Comparison of ENCODE assay signal across 23 cellular contexts in the genomic region with DNA sequence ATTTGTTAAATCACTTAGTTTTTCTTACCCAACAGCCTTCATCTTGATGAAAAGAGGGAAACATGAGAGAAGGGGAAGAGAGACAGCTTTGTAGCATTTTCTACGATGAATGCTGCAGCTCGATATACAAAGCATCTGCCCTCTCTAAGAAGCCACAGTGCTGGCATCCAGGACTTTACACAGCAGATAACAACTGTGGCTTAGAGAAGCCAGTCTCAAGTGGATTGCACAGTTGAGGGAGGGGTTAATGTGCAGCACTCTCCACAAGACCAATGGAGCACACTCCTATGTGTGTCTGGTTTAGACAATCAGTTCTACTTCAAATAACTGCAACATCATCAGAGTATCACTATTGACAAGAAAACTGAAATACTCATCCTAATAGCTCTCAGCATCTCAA. TPM values are rescaled to one million over a fixed set of nuclear protein-coding genes. Genes with fewer than 3 reads are reported as not detected.
A peak's percentile ranks its signal among the peaks of the same experiment; 100 is the strongest.
DNase-seq lines count a peak whose midpoint lies in the region; ATAC-seq and TF ChIP-seq lines count a peak whose summit lies in the region.
"Had no signal": no experiment of that assay in that cellular context is flagged by ENCODE, and none has a peak within 500 bp of the region (broad histone marks: within the 10 kb centered on the region; RNA-seq: fewer than 3 reads in every experiment).

No MANE protein-coding gene starts in this region.

- no peak overlapping the region for H3K4me3 ChIP-seq in CD8-positive, alpha-beta T cell (ENCODE audit: low read depth, low read length)
- H3K4me3 ChIP-seq in NB4 (ENCODE audit: low read depth, low read length): no peak overlapping the region
- H3K4me3 ChIP-seq in esophagus muscularis mucosa: no peak overlapping the region
- H3K4me3 ChIP-seq: BLaER1 treated with 17β-estradiol and CSF1 and Interleukin-3, amounts not matched to agents 10 nM and 100 nM; neural progenitor cell; suprapubic skin; vagina had no signal

- H3K27ac ChIP-seq in CD8-positive, alpha-beta T cell (ENCODE audit: low read depth, low read length): no peak overlapping the region
- H3K27ac ChIP-seq in esophagus muscularis mucosa (replicated peaks in 1 of 4): no peak overlapping the region
- H3K27ac ChIP-seq: BLaER1 treated with 17β-estradiol and CSF1 and Interleukin-3, amounts not matched to agents 10 nM and 100 nM; neural progenitor cell; suprapubic skin; vagina had no signal

- no peak overlapping the region for H3K4me3 Mint-ChIP-seq in activated CD4-positive, alpha-beta T cell treated with anti-CD3 and anti-CD28 coated beads for 36 hours
- no peak overlapping the region for H3K4me3 Mint-ChIP-seq in activated CD4-positive, alpha-beta T cell treated with anti-CD3 and anti-CD28 coated beads, Interleukin-2, amount 10 ng/mL, durations not matched to agents 7 days and 5 days
- H3K4me3 Mint-ChIP-seq in CD8-positive, alpha-beta T cell: no peak overlapping the region
- H3K4me3 Mint-ChIP-seq: mesothelial cell of epicardium, neural progenitor cell had no signal

- H3K36me3 ChIP-seq in CD8-positive, alpha-beta T cell (ENCODE audit: insufficient read depth, low read length): peaks cover 18% of the 10 kb centered on the region
- H3K36me3 ChIP-seq in esophagus muscularis mucosa: peaks cover 19 to 65% (median 44%) of the 10 kb centered on the region in 4 donors

- TF ChIP-seq EP300 in esophagus muscularis mucosa (IDR thresholded peaks at IDR 0.05): no peak

- no peaks in the 10 kb centered on the region for H3K27me3 ChIP-seq in CD8-positive, alpha-beta T cell (ENCODE audit: insufficient read depth, low read length)
- H3K27me3 ChIP-seq in esophagus muscularis mucosa: no peaks in the 10 kb centered on the region
- H3K27me3 ChIP-seq: BLaER1 treated with 17β-estradiol and CSF1 and Interleukin-3, amounts not matched to agents 10 nM and 100 nM; neural progenitor cell; suprapubic skin; vagina had no signal

- no peaks in the 10 kb centered on the region for H3K27me3 Mint-ChIP-seq in activated CD4-positive, alpha-beta T cell treated with anti-CD3 and anti-CD28 coated beads for 36 hours
- no peaks in the 10 kb centered on the region for H3K27me3 Mint-ChIP-seq in activated CD4-positive, alpha-beta T cell treated with anti-CD3 and anti-CD28 coated beads, Interleukin-2, amount 10 ng/mL, durations not matched to agents 7 days and 5 days
- H3K27me3 Mint-ChIP-seq in CD8-positive, alpha-beta T cell (ENCODE audit: low read depth): no peaks in the 10 kb centered on the region

- CTCF ChIA-PET in activated CD4-positive, alpha-beta T cell treated with anti-CD3 and anti-CD28 coated beads for 36 hours (lab: Charles Lee): interaction anchor here (1.0 to 6.4 kb wide), 2 partner anchors 12 to 16 kb away, joined by 3 to 45 read pairs; no protein-coding TSS in a partner anchor
- CTCF ChIA-PET in activated CD4-positive, alpha-beta T cell treated with anti-CD3 and anti-CD28 coated beads, Interleukin-2, amount 10 ng/mL, durations not matched to agents 7 days and 5 days (lab: Charles Lee): interaction anchor here (1.2 to 1.9 kb wide), 2 partner anchors 14 to 17 kb away, joined by 3 to 5 read pairs; a partner anchor contains a TSS
- CTCF ChIA-PET in CD8-positive, alpha-beta T cell (lab: Charles Lee): interaction anchor here (1.3 to 3.2 kb wide), 2 partner anchors 14 to 16 kb away, joined by 4 to 17 read pairs; a partner anchor contains a TSS

- H3K9me3 Mint-ChIP-seq in activated CD4-positive, alpha-beta T cell treated with anti-CD3 and anti-CD28 coated beads for 36 hours (ENCODE audit: low read depth): no peaks in the 10 kb centered on the region
- no peaks in the 10 kb centered on the region for H3K9me3 Mint-ChIP-seq in activated CD4-positive, alpha-beta T cell treated with anti-CD3 and anti-CD28 coated beads, Interleukin-2, amount 10 ng/mL, durations not matched to agents 7 days and 5 days
- no peaks in the 10 kb centered on the region for H3K9me3 Mint-ChIP-seq in CD8-positive, alpha-beta T cell
- H3K9me3 Mint-ChIP-seq: mesothelial cell of epicardium, neural progenitor cell had no signal

- TF ChIP-seq POLR2A in NB4 (IDR thresholded peaks at IDR 0.05; ENCODE audit: extremely low read depth, insufficient read length): no peak
- TF ChIP-seq POLR2A in esophagus muscularis mucosa (IDR thresholded peaks at IDR 0.05; ENCODE audit: low read depth): no peak

- H3K9me3 ChIP-seq in CD8-positive, alpha-beta T cell (ENCODE audit: low read length): no peaks in the 10 kb centered on the region
- H3K9me3 ChIP-seq in esophagus muscularis mucosa: no peaks in the 10 kb centered on the region
- H3K9me3 ChIP-seq: BLaER1 treated with 17β-estradiol and CSF1 and Interleukin-3, amounts not matched to agents 10 nM and 100 nM; suprapubic skin; vagina had no signal

- no peak for TF ChIP-seq CTCF in CD8-positive, alpha-beta T cell (IDR thresholded peaks at IDR 0.05)
- TF ChIP-seq CTCF in NB4 (IDR thresholded peaks at IDR 0.05; ENCODE audit: low read depth, low read length) (no peak), esophagus muscularis mucosa (IDR thresholded peaks at IDR 0.05) (no peak)

- H3K4me1 ChIP-seq in CD8-positive, alpha-beta T cell (ENCODE audit: insufficient read depth, low read length): peaks cover 31% of the 10 kb centered on the region
- H3K4me1 ChIP-seq in esophagus muscularis mucosa: peaks cover 25 to 32% (median 29%) of the 10 kb centered on the region in 4 donors

- 87% methylated on average over 2 of the region's 2 CpGs for WGBS in esophagus muscularis mucosa

- ATAC-seq in activated CD4-positive, alpha-beta T cell treated with anti-CD3 and anti-CD28 coated beads for 36 hours: no peak
- ATAC-seq in CD8-positive, alpha-beta T cell: no peak
- no peak for ATAC-seq in HG02759 (IDR thresholded peaks at IDR 0.05; ENCODE audit: unreplicated experiment)
- ATAC-seq: esophagus mucosa had no signal

- peak overlapping the region; percentile 61 for H3K27ac Mint-ChIP-seq in activated CD4-positive, alpha-beta T cell treated with anti-CD3 and anti-CD28 coated beads for 36 hours
- H3K27ac Mint-ChIP-seq in activated CD4-positive, alpha-beta T cell treated with anti-CD3 and anti-CD28 coated beads, Interleukin-2, amount 10 ng/mL, durations not matched to agents 7 days and 5 days: no peak overlapping the region
- H3K27ac Mint-ChIP-seq in CD8-positive, alpha-beta T cell: peak overlapping the region; percentile 74
- H3K27ac Mint-ChIP-seq: mesothelial cell of epicardium, neural progenitor cell had no signal

- H3K4me1 Mint-ChIP-seq in activated CD4-positive, alpha-beta T cell treated with anti-CD3 and anti-CD28 coated beads for 36 hours: peaks cover 49% of the 10 kb centered on the region
- peaks cover 34% of the 10 kb centered on the region for H3K4me1 Mint-ChIP-seq in activated CD4-positive, alpha-beta T cell treated with anti-CD3 and anti-CD28 coated beads, Interleukin-2, amount 10 ng/mL, durations not matched to agents 7 days and 5 days
- H3K4me1 Mint-ChIP-seq in CD8-positive, alpha-beta T cell (ENCODE audit: low read depth): peaks cover 43% of the 10 kb centered on the region

- intact Hi-C loops in activated CD4-positive, alpha-beta T cell treated with anti-CD3 and anti-CD28 coated beads for 36 hours (cut with DNase I, micrococcal nuclease): no loop called here
- intact Hi-C loops in CD8-positive, alpha-beta T cell (cut with DNase I, micrococcal nuclease): loop anchor here in 1 of 2 experiments (10.0 kb wide), 2 partner anchors 247 to 493 kb away; no protein-coding TSS in a partner anchor
- intact Hi-C loops in esophagus muscularis mucosa (cut with DNase I): no loop called here

- peaks cover 49% of the 10 kb centered on the region for H3K36me3 Mint-ChIP-seq in activated CD4-positive, alpha-beta T cell treated with anti-CD3 and anti-CD28 coated beads for 36 hours (ENCODE audit: low read depth)
- peaks cover 35% of the 10 kb centered on the region for H3K36me3 Mint-ChIP-seq in activated CD4-positive, alpha-beta T cell treated with anti-CD3 and anti-CD28 coated beads, Interleukin-2, amount 10 ng/mL, durations not matched to agents 7 days and 5 days (ENCODE audit: low read depth)
- peaks cover 60% of the 10 kb centered on the region for H3K36me3 Mint-ChIP-seq in CD8-positive, alpha-beta T cell

- no peak for DNase-seq in activated CD4-positive, alpha-beta T cell treated with anti-CD3 and anti-CD28 coated beads for 36 hours
- DNase-seq in activated CD4-positive, alpha-beta T cell treated with anti-CD3 and anti-CD28 coated beads, Interleukin-2, amount 10 ng/mL, durations not matched to agents 7 days and 5 days: no peak
- no peak for DNase-seq in CD8-positive, alpha-beta T cell
- DNase-seq in NB4 (ENCODE audit: low read depth) (peak; percentile 22), amniotic epithelial cell (ENCODE audit: low read depth) (peak; percentile 29), NCI-H128 (lab: John Stamatoyannopoulos, UW; ENCODE audit: unreplicated experiment) (no peak), esophagus muscularis mucosa (ENCODE audit: extremely low spot score) (no peak)
- DNase-seq: activated CD4-positive, alpha-beta T cell treated with anti-CD3 and anti-CD28 coated beads, Interleukin-2, amount 50 U/mL, for 4 hours; anterior cingulate cortex; cerebellar nuclear complex; GF-D8; HCEC 1CT; left cardiac atrium; NCI-H1694; NCI-H2227 treated with DMSO at 0.1 percent for 48 hours; stimulated activated CD8-positive, alpha-beta memory T cell treated with anti-CD3 and anti-CD28 coated beads, Interleukin-4, amount 100 ng/mL, for 48 hours had no signal

- POLR2A ChIA-PET in activated CD4-positive, alpha-beta T cell treated with anti-CD3 and anti-CD28 coated beads for 36 hours (lab: Charles Lee): no interaction called here
- POLR2A ChIA-PET in activated CD4-positive, alpha-beta T cell treated with anti-CD3 and anti-CD28 coated beads, Interleukin-2, amount 10 ng/mL, durations not matched to agents 7 days and 5 days (lab: Charles Lee): no interaction called here
- POLR2A ChIA-PET in CD8-positive, alpha-beta T cell (lab: Charles Lee): interaction anchor here (1.3 to 3.6 kb wide), 2 partner anchors 12 to 15 kb away, joined by 4 to 19 read pairs; no protein-coding TSS in a partner anchor

RNA-seq across cellular contexts. Expression of a gene that starts 5.8 kb away (rescaled TPM):
- total RNA-seq in activated CD4-positive, alpha-beta T cell treated with anti-CD3 and anti-CD28 coated beads for 36 hours: 10 to 100 TPM; 14.7 to 15.6 TPM
- 10 to 100 TPM; 17.0 to 20.9 TPM for total RNA-seq in activated CD4-positive, alpha-beta T cell treated with anti-CD3 and anti-CD28 coated beads, Interleukin-2, amount 10 ng/mL, durations not matched to agents 7 days and 5 days
- total RNA-seq in CD8-positive, alpha-beta T cell: 10 to 100 TPM; 19.9 TPM
- 10 to 100 TPM; 25.3 to 35.6 (median 31.2) TPM for total RNA-seq in esophagus muscularis mucosa

RNA-seq across cellular contexts. Expression of a gene that starts 5.9 kb away (rescaled TPM):
- total RNA-seq in activated CD4-positive, alpha-beta T cell treated with anti-CD3 and anti-CD28 coated beads for 36 hours: 10 to 100 TPM; 34.3 to 36.2 TPM
- total RNA-seq in activated CD4-positive, alpha-beta T cell treated with anti-CD3 and anti-CD28 coated beads, Interleukin-2, amount 10 ng/mL, durations not matched to agents 7 days and 5 days: 10 to 100 TPM; 18.1 to 21.9 TPM
- total RNA-seq in CD8-positive, alpha-beta T cell: 10 to 100 TPM; 18.5 to 19.2 TPM
- total RNA-seq in esophagus muscularis mucosa: 10 to 100 TPM in 3 of 4 donors, 1 to 10 TPM in 1; 9.3 to 18.4 (median 14.4) TPM

RNA-seq across cellular contexts. Expression of a gene that starts 16.5 kb away (rescaled TPM):
- 10 to 100 TPM; 85.4 to 89.0 TPM for total RNA-seq in activated CD4-positive, alpha-beta T cell treated with anti-CD3 and anti-CD28 coated beads for 36 hours
- total RNA-seq in activated CD4-positive, alpha-beta T cell treated with anti-CD3 and anti-CD28 coated beads, Interleukin-2, amount 10 ng/mL, durations not matched to agents 7 days and 5 days: 10 to 100 TPM; 57.4 to 59.7 TPM
- 10 to 100 TPM; 85.4 to 87.5 TPM for total RNA-seq in CD8-positive, alpha-beta T cell
- 10 to 100 TPM; 64.6 to 96.5 (median 78.0) TPM for total RNA-seq in esophagus muscularis mucosa

RNA-seq across cellular contexts. Expression of a gene that starts 43.6 kb away (rescaled TPM):
- total RNA-seq in activated CD4-positive, alpha-beta T cell treated with anti-CD3 and anti-CD28 coated beads for 36 hours: 1 to 10 TPM; 2.0 to 2.4 TPM
- total RNA-seq in activated CD4-positive, alpha-beta T cell treated with anti-CD3 and anti-CD28 coated beads, Interleukin-2, amount 10 ng/mL, durations not matched to agents 7 days and 5 days: 1 to 10 TPM; 2.2 to 2.5 TPM
- total RNA-seq in CD8-positive, alpha-beta T cell: 1 to 10 TPM; 3.6 to 3.7 TPM
- 1 to 10 TPM in 3 of 4 donors, under 1 TPM in 1; 0.57 to 3.3 (median 1.5) TPM for total RNA-seq in esophagus muscularis mucosa

RNA-seq across cellular contexts. Expression of a gene that starts 43.6 kb away (rescaled TPM):
- 10 to 100 TPM; 19.2 to 30.2 TPM for total RNA-seq in activated CD4-positive, alpha-beta T cell treated with anti-CD3 and anti-CD28 coated beads for 36 hours
- 10 to 100 TPM; 28.1 to 35.6 TPM for total RNA-seq in activated CD4-positive, alpha-beta T cell treated with anti-CD3 and anti-CD28 coated beads, Interleukin-2, amount 10 ng/mL, durations not matched to agents 7 days and 5 days
- total RNA-seq in CD8-positive, alpha-beta T cell: 10 to 100 TPM; 21.2 to 23.2 TPM
- total RNA-seq in esophagus muscularis mucosa: 10 to 100 TPM in 3 of 4 donors, 1 to 10 TPM in 1; 9.6 to 13.3 (median 12.4) TPM

Comparison
In these comparisons a context has a peak if more than half of its experiments do, and no peak if none do; other contexts are left out.
1. DNase-seq: peak in NB4 (single experiment) and amniotic epithelial cell (single experiment); none in activated CD4-positive, alpha-beta T cell treated with anti-CD3 and anti-CD28 coated beads for 36 hours (single experiment), activated CD4-positive, alpha-beta T cell treated with anti-CD3 and anti-CD28 coated beads, Interleukin-2, amount 10 ng/mL, durations not matched to agents 7 days and 5 days (single experiment), CD8-positive, alpha-beta T cell (0 of 7), NCI-H128 (single experiment) and esophagus muscularis mucosa (single experiment).